ENCODE assay signal across 22 cellular contexts in genomic region chr6:170258395-170258794, GRCh38. TPM values are rescaled to one million over a fixed set of nuclear protein-coding genes. Genes with fewer than 3 reads are reported as not detected.
DNase-seq lines count a peak whose midpoint lies in the region; ATAC-seq and TF ChIP-seq lines count a peak whose summit lies in the region.
"Had no signal": no experiment of that assay in that cellular context is flagged by ENCODE, and none has a peak within 500 bp of the region (broad histone marks: within the 10 kb centered on the region; RNA-seq: fewer than 3 reads in every experiment).

No MANE protein-coding gene starts in this region.

- H3K4me1 ChIP-seq in left ventricle myocardium inferior (no peaks in the 10 kb centered on the region), sigmoid colon (no peaks in the 10 kb centered on the region)
- H3K4me1 ChIP-seq: HAP-1 had no signal

- no peak overlapping the region for H3K4me3 Mint-ChIP-seq in natural killer cell treated with Interleukin-12 subunit alpha and Interleukin-12 subunit beta and Interleukin-15 and Interleukin-18, amount 100 ng/mL, for 72 hours
- no peak overlapping the region for H3K4me3 Mint-ChIP-seq in natural killer cell
- H3K4me3 Mint-ChIP-seq in endothelial cell (ENCODE audit: unreplicated experiment): no peak overlapping the region
- H3K4me3 Mint-ChIP-seq: CD4-positive, CD25-positive, alpha-beta regulatory T cell; HFFc6 had no signal

- no peak for ATAC-seq in natural killer cell treated with Interleukin-12 subunit alpha and Interleukin-12 subunit beta and Interleukin-15 and Interleukin-18, amount 100 ng/mL, for 72 hours
- ATAC-seq in natural killer cell: no peak
- ATAC-seq in HG03108 (IDR thresholded peaks at IDR 0.05; ENCODE audit: unreplicated experiment): no peak
- ATAC-seq in GM19463 (IDR thresholded peaks at IDR 0.05; ENCODE audit: unreplicated experiment): no peak
- ATAC-seq: Panc1 had no signal

- TF ChIP-seq CTCF in natural killer cell (IDR thresholded peaks at IDR 0.05) (no peak), left ventricle myocardium inferior (IDR thresholded peaks at IDR 0.05; ENCODE audit: borderline replicate concordance) (no peak), sigmoid colon (IDR thresholded peaks at IDR 0.05) (no peak), endothelial cell (IDR thresholded peaks at IDR 0.05; ENCODE audit: unreplicated experiment) (no peak)

- no peaks in the 10 kb centered on the region for H3K27me3 ChIP-seq in left ventricle myocardium inferior (ENCODE audit: low read depth)
- H3K27me3 ChIP-seq in sigmoid colon: peaks cover 0 to 8% (median 3%) of the 10 kb centered on the region in 3 donors

- no peaks in the 10 kb centered on the region for H3K36me3 Mint-ChIP-seq in natural killer cell treated with Interleukin-12 subunit alpha and Interleukin-12 subunit beta and Interleukin-15 and Interleukin-18, amount 100 ng/mL, for 72 hours
- no peaks in the 10 kb centered on the region for H3K36me3 Mint-ChIP-seq in natural killer cell
- H3K36me3 Mint-ChIP-seq in endothelial cell (ENCODE audit: low read depth, unreplicated experiment): no peaks in the 10 kb centered on the region
- H3K36me3 Mint-ChIP-seq: CD4-positive, CD25-positive, alpha-beta regulatory T cell had no signal

- H3K9me3 Mint-ChIP-seq in natural killer cell treated with Interleukin-12 subunit alpha and Interleukin-12 subunit beta and Interleukin-15 and Interleukin-18, amount 100 ng/mL, for 72 hours: no peaks in the 10 kb centered on the region
- H3K9me3 Mint-ChIP-seq in natural killer cell: no peaks in the 10 kb centered on the region
- no peaks in the 10 kb centered on the region for H3K9me3 Mint-ChIP-seq in endothelial cell (ENCODE audit: unreplicated experiment)
- H3K9me3 Mint-ChIP-seq: HFFc6 had no signal

- intact Hi-C loops in natural killer cell (cut with micrococcal nuclease): no loop called here
- intact Hi-C loops in left ventricle myocardium inferior (cut with micrococcal nuclease): no loop called here
- intact Hi-C loops in sigmoid colon (cut with DNase I): no loop called here

- DNase-seq in natural killer cell treated with Interleukin-12 subunit alpha and Interleukin-12 subunit beta and Interleukin-15 and Interleukin-18, amount 100 ng/mL, for 72 hours (ENCODE audit: low spot score): peak; percentile 34
- no peak for DNase-seq in natural killer cell
- no peak for DNase-seq in left ventricle myocardium inferior
- peak; percentile 60 for DNase-seq in sigmoid colon
- no peak for DNase-seq in endothelial cell (ENCODE audit: low spot score)
- DNase-seq: CD4-positive, CD25-positive, alpha-beta regulatory T cell; GM23248; HFFc6; KBM-7; NCI-H2029; NCI-H446; NCI-H524 treated with DMSO at 0.1 percent for 48 hours; NCI-H774; NK-92 treated with Interleukin-12 subunit alpha and Interleukin-12 subunit beta, amount 100 ng/mL, for 24 hours; SK-N-SH had no signal

- H3K36me3 ChIP-seq in left ventricle myocardium inferior (no peaks in the 10 kb centered on the region), sigmoid colon (no peaks in the 10 kb centered on the region)
- H3K36me3 ChIP-seq: BLaER1, HAP-1 had no signal

- 80 to 84% methylated on average over 7 of the region's 7 CpGs for WGBS in sigmoid colon, 2 donors

- H3K27me3 Mint-ChIP-seq in natural killer cell treated with Interleukin-12 subunit alpha and Interleukin-12 subunit beta and Interleukin-15 and Interleukin-18, amount 100 ng/mL, for 72 hours: peaks cover 28 to 33% of the 10 kb centered on the region in 2 donors
- H3K27me3 Mint-ChIP-seq in natural killer cell (ENCODE audit: low read depth in 2 of 2) (peaks cover 44 to 61% of the 10 kb centered on the region in 2 donors), endothelial cell (ENCODE audit: unreplicated experiment) (peaks cover 7% of the 10 kb centered on the region)

- peak overlapping the region; percentile 51 for H3K27ac ChIP-seq in left ventricle myocardium inferior (replicated peaks)
- no peak overlapping the region for H3K27ac ChIP-seq in sigmoid colon
- H3K27ac ChIP-seq: BLaER1, GM23248, RWPE1 had no signal

- no peaks in the 10 kb centered on the region for H3K4me1 Mint-ChIP-seq in natural killer cell treated with Interleukin-12 subunit alpha and Interleukin-12 subunit beta and Interleukin-15 and Interleukin-18, amount 100 ng/mL, for 72 hours (ENCODE audit: low read depth in 2 of 2)
- H3K4me1 Mint-ChIP-seq in natural killer cell: peaks cover 0 to 5% of the 10 kb centered on the region in 2 donors
- H3K4me1 Mint-ChIP-seq in endothelial cell (ENCODE audit: unreplicated experiment): no peaks in the 10 kb centered on the region
- H3K4me1 Mint-ChIP-seq: CD4-positive, CD25-positive, alpha-beta regulatory T cell had no signal

- H3K4me3 ChIP-seq in left ventricle myocardium inferior (no peak overlapping the region), sigmoid colon (no peak overlapping the region)
- H3K4me3 ChIP-seq: BLaER1, GM23248, HAP-1 had no signal

- TF ChIP-seq EP300 in sigmoid colon (IDR thresholded peaks at IDR 0.05): no peak

- H3K9me3 ChIP-seq in left ventricle myocardium inferior (replicated peaks): no peaks in the 10 kb centered on the region
- H3K9me3 ChIP-seq in sigmoid colon: no peaks in the 10 kb centered on the region
- H3K9me3 ChIP-seq: BLaER1, HAP-1, SK-N-SH had no signal

- no peak for TF ChIP-seq POLR2A in sigmoid colon (IDR thresholded peaks at IDR 0.05)

- no peak overlapping the region for H3K27ac Mint-ChIP-seq in natural killer cell treated with Interleukin-12 subunit alpha and Interleukin-12 subunit beta and Interleukin-15 and Interleukin-18, amount 100 ng/mL, for 72 hours
- H3K27ac Mint-ChIP-seq in natural killer cell (no peak overlapping the region), endothelial cell (ENCODE audit: unreplicated experiment) (no peak overlapping the region)
- H3K27ac Mint-ChIP-seq: HFFc6 had no signal

RNA-seq across cellular contexts. Expression of gene DLL1, which starts 32.5 kb away (rescaled TPM):
- under 1 TPM; 0.12 to 0.61 TPM for total RNA-seq in natural killer cell treated with Interleukin-12 subunit alpha and Interleukin-12 subunit beta and Interleukin-15 and Interleukin-18, amount 100 ng/mL, for 72 hours
- total RNA-seq in natural killer cell: 10 to 100 TPM in 1 of 3 donors, 1 to 10 TPM in 2; 4.3 to 16.9 (median 6.0) TPM
- total RNA-seq in left ventricle myocardium inferior: 11.7 TPM
- total RNA-seq in sigmoid colon: 1 to 10 TPM; 1.1 to 8.4 (median 5.1) TPM
- 10 to 100 TPM in 1 of 3 donors, 1 to 10 TPM in 2; 3.0 to 13.6 (median 3.5) TPM for polyA plus RNA-seq in sigmoid colon
- total RNA-seq in endothelial cell (ENCODE audit: unreplicated experiment): 59.5 TPM
- total RNA-seq: OCI-LY7 had no signal

RNA-seq across cellular contexts. Expression of gene FAM120B, which starts 48.2 kb away (rescaled TPM):
- total RNA-seq in natural killer cell treated with Interleukin-12 subunit alpha and Interleukin-12 subunit beta and Interleukin-15 and Interleukin-18, amount 100 ng/mL, for 72 hours: 10 to 100 TPM; 19.9 to 28.0 TPM
- total RNA-seq in natural killer cell (10 to 100 TPM; 37.8 to 55.6 (median 39.9) TPM), left ventricle myocardium inferior (20.1 TPM), sigmoid colon (10 to 100 TPM; 29.6 to 55.0 (median 45.7) TPM), endothelial cell (ENCODE audit: unreplicated experiment) (48.3 TPM)
- polyA plus RNA-seq in sigmoid colon: 10 to 100 TPM in 1 of 3 donors, 1 to 10 TPM in 2; 5.5 to 12.1 (median 9.0) TPM

Comparison
In these comparisons a context has a peak if more than half of its experiments do, and no peak if none do; other contexts are left out.
1. DNase-seq: peak in natural killer cell treated with Interleukin-12 subunit alpha and Interleukin-12 subunit beta and Interleukin-15 and Interleukin-18, amount 100 ng/mL, for 72 hours (single experiment) and sigmoid colon (single experiment); none in natural killer cell (single experiment), left ventricle myocardium inferior (single experiment) and endothelial cell (single experiment).